2 cellular contexts compared by ENCODE assay signal in the genomic region with DNA sequence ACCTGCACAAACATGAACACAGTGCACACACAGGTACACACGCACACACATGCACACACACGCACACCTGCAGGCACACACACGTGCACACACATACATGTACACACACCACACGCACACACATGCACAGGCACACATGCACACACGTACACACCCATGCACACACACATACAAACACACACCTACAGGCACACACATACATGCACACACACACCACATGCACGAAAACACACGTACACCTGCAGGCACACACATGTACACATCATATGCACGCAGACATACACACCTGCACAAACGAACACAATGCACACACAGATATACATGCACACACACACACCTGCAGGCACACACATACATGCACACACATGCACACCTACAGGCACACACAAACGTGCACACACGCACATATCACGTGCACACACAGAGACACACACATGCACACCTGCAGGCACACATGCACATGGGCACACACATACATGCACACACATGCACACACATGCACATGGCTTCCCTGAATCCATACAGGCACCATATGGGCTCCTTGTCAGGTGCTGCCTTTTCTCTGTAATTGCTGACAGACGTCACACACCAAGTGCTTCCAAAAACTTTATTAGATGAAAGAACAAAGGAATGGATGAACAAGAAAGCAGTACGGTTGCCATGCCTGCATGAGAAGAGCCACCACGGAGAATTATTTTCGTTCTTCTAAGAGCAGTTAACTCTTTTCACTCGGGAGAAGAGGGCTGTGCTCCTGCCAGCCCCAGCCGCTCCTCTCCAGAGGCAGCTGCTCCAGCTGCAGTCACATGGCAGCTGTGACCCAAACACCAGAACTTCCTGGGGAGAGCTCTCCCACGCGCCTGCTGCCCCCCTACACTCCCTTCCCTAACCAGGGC.
TF ChIP-seq lines count a peak whose summit lies in the region.

No MANE protein-coding gene starts in this region.

TF ChIP-seq in HEK293, 187 proteins besides CTCF, POLR2A, EP300 and RAD21 (continues in another document):
- TF ChIP-seq, protein P1, sequence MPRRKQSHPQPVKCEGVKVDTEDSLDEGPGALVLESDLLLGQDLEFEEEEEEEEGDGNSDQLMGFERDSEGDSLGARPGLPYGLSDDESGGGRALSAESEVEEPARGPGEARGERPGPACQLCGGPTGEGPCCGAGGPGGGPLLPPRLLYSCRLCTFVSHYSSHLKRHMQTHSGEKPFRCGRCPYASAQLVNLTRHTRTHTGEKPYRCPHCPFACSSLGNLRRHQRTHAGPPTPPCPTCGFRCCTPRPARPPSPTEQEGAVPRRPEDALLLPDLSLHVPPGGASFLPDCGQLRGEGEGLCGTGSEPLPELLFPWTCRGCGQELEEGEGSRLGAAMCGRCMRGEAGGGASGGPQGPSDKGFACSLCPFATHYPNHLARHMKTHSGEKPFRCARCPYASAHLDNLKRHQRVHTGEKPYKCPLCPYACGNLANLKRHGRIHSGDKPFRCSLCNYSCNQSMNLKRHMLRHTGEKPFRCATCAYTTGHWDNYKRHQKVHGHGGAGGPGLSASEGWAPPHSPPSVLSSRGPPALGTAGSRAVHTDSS (tag by site-specific recombination; IDR thresholded peaks at IDR 0.05), result no peak
- TF ChIP-seq ZNF274 (IDR thresholded peaks at IDR 0.05; ENCODE audit: low read length) (no peak), ZNF274 (tag by site-specific recombination; IDR thresholded peaks at IDR 0.05; ENCODE audit: borderline replicate concordance) (peak; percentile 13; the same call in 1 of the 2 replicates), ZNF202 (tag by site-specific recombination; IDR thresholded peaks at IDR 0.05; ENCODE audit: borderline replicate concordance) (no peak), ZNF843 (tag by site-specific recombination; IDR thresholded peaks at IDR 0.05) (no peak), ZFP37 (tag by site-specific recombination; IDR thresholded peaks at IDR 0.05) (no peak), ZNF132 (tag by site-specific recombination; IDR thresholded peaks at IDR 0.05; ENCODE audit: borderline replicate concordance) (no peak), ZNF510 (tag by site-specific recombination; IDR thresholded peaks at IDR 0.05; ENCODE audit: insufficient replicate concordance) (no peak), ZNF707 (tag by site-specific recombination; IDR thresholded peaks at IDR 0.05) (no peak), ZFP69B (tag by site-specific recombination; IDR thresholded peaks at IDR 0.05) (no peak), ZNF473 (tag by site-specific recombination; IDR thresholded peaks at IDR 0.05) (no peak), ZBTB21 (tag by site-specific recombination; IDR thresholded peaks at IDR 0.05) (no peak), ZNF37A (tag by site-specific recombination; IDR thresholded peaks at IDR 0.05) (no peak), SCRT2 (tag by site-specific recombination; IDR thresholded peaks at IDR 0.05) (no peak), ZNF404 (tag by site-specific recombination; IDR thresholded peaks at IDR 0.05) (no peak)
- TF ChIP-seq, protein P2, sequence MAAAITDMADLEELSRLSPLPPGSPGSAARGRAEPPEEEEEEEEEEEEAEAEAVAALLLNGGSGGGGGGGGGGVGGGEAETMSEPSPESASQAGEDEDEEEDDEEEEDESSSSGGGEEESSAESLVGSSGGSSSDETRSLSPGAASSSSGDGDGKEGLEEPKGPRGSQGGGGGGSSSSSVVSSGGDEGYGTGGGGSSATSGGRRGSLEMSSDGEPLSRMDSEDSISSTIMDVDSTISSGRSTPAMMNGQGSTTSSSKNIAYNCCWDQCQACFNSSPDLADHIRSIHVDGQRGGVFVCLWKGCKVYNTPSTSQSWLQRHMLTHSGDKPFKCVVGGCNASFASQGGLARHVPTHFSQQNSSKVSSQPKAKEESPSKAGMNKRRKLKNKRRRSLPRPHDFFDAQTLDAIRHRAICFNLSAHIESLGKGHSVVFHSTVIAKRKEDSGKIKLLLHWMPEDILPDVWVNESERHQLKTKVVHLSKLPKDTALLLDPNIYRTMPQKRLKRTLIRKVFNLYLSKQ (tag by site-specific recombination; IDR thresholded peaks at IDR 0.05; ENCODE audit: borderline replicate concordance), result no peak
- TF ChIP-seq, protein P3, sequence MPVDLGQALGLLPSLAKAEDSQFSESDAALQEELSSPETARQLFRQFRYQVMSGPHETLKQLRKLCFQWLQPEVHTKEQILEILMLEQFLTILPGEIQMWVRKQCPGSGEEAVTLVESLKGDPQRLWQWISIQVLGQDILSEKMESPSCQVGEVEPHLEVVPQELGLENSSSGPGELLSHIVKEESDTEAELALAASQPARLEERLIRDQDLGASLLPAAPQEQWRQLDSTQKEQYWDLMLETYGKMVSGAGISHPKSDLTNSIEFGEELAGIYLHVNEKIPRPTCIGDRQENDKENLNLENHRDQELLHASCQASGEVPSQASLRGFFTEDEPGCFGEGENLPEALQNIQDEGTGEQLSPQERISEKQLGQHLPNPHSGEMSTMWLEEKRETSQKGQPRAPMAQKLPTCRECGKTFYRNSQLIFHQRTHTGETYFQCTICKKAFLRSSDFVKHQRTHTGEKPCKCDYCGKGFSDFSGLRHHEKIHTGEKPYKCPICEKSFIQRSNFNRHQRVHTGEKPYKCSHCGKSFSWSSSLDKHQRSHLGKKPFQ (tag by site-specific recombination; IDR thresholded peaks at IDR 0.05), result peak; percentile 80
- TF ChIP-seq, protein P4, sequence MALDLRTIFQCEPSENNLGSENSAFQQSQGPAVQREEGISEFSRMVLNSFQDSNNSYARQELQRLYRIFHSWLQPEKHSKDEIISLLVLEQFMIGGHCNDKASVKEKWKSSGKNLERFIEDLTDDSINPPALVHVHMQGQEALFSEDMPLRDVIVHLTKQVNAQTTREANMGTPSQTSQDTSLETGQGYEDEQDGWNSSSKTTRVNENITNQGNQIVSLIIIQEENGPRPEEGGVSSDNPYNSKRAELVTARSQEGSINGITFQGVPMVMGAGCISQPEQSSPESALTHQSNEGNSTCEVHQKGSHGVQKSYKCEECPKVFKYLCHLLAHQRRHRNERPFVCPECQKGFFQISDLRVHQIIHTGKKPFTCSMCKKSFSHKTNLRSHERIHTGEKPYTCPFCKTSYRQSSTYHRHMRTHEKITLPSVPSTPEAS (tag by site-specific recombination; IDR thresholded peaks at IDR 0.05), result peak; percentile 100
- TF ChIP-seq, protein P5, sequence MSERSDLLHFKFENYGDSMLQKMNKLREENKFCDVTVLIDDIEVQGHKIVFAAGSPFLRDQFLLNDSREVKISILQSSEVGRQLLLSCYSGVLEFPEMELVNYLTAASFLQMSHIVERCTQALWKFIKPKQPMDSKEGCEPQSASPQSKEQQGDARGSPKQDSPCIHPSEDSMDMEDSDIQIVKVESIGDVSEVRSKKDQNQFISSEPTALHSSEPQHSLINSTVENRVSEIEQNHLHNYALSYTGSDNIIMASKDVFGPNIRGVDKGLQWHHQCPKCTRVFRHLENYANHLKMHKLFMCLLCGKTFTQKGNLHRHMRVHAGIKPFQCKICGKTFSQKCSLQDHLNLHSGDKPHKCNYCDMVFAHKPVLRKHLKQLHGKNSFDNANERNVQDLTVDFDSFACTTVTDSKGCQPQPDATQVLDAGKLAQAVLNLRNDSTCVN (tag by site-specific recombination; optimal IDR thresholded peaks at IDR 0.05), result peak; percentile 18

TF ChIP-seq in K562, 482 proteins besides CTCF, POLR2A, EP300 and RAD21 (continues in another document):
- TF ChIP-seq, protein P6, sequence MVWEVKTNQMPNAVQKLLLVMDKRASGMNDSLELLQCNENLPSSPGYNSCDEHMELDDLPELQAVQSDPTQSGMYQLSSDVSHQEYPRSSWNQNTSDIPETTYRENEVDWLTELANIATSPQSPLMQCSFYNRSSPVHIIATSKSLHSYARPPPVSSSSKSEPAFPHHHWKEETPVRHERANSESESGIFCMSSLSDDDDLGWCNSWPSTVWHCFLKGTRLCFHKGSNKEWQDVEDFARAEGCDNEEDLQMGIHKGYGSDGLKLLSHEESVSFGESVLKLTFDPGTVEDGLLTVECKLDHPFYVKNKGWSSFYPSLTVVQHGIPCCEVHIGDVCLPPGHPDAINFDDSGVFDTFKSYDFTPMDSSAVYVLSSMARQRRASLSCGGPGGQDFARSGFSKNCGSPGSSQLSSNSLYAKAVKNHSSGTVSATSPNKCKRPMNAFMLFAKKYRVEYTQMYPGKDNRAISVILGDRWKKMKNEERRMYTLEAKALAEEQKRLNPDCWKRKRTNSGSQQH (CRISPR knock-in tag; IDR thresholded peaks at IDR 0.05), result 0 out of 2 replicates have a peak, but pooled peaks have one; percentile 43
- peak in 1 of 2 experiments; percentile 87; a peak in 2 of 4 replicates for TF ChIP-seq KDM1A (IDR thresholded peaks at IDR 0.05)
- TF ChIP-seq, protein P7, sequence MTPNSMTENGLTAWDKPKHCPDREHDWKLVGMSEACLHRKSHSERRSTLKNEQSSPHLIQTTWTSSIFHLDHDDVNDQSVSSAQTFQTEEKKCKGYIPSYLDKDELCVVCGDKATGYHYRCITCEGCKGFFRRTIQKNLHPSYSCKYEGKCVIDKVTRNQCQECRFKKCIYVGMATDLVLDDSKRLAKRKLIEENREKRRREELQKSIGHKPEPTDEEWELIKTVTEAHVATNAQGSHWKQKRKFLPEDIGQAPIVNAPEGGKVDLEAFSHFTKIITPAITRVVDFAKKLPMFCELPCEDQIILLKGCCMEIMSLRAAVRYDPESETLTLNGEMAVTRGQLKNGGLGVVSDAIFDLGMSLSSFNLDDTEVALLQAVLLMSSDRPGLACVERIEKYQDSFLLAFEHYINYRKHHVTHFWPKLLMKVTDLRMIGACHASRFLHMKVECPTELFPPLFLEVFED (CRISPR knock-in tag; conservative IDR thresholded peaks at IDR 0.05), result 0 out of 2 replicates have a peak, but pooled peaks have one; percentile 41
- peak; percentile 54; the same call in 1 of the 2 replicates for TF ChIP-seq ARID2 (IDR thresholded peaks at IDR 0.05)
- no peak for TF ChIP-seq SMARCC2 (IDR thresholded peaks at IDR 0.05; ENCODE audit: low read depth)
- TF ChIP-seq, protein P8, sequence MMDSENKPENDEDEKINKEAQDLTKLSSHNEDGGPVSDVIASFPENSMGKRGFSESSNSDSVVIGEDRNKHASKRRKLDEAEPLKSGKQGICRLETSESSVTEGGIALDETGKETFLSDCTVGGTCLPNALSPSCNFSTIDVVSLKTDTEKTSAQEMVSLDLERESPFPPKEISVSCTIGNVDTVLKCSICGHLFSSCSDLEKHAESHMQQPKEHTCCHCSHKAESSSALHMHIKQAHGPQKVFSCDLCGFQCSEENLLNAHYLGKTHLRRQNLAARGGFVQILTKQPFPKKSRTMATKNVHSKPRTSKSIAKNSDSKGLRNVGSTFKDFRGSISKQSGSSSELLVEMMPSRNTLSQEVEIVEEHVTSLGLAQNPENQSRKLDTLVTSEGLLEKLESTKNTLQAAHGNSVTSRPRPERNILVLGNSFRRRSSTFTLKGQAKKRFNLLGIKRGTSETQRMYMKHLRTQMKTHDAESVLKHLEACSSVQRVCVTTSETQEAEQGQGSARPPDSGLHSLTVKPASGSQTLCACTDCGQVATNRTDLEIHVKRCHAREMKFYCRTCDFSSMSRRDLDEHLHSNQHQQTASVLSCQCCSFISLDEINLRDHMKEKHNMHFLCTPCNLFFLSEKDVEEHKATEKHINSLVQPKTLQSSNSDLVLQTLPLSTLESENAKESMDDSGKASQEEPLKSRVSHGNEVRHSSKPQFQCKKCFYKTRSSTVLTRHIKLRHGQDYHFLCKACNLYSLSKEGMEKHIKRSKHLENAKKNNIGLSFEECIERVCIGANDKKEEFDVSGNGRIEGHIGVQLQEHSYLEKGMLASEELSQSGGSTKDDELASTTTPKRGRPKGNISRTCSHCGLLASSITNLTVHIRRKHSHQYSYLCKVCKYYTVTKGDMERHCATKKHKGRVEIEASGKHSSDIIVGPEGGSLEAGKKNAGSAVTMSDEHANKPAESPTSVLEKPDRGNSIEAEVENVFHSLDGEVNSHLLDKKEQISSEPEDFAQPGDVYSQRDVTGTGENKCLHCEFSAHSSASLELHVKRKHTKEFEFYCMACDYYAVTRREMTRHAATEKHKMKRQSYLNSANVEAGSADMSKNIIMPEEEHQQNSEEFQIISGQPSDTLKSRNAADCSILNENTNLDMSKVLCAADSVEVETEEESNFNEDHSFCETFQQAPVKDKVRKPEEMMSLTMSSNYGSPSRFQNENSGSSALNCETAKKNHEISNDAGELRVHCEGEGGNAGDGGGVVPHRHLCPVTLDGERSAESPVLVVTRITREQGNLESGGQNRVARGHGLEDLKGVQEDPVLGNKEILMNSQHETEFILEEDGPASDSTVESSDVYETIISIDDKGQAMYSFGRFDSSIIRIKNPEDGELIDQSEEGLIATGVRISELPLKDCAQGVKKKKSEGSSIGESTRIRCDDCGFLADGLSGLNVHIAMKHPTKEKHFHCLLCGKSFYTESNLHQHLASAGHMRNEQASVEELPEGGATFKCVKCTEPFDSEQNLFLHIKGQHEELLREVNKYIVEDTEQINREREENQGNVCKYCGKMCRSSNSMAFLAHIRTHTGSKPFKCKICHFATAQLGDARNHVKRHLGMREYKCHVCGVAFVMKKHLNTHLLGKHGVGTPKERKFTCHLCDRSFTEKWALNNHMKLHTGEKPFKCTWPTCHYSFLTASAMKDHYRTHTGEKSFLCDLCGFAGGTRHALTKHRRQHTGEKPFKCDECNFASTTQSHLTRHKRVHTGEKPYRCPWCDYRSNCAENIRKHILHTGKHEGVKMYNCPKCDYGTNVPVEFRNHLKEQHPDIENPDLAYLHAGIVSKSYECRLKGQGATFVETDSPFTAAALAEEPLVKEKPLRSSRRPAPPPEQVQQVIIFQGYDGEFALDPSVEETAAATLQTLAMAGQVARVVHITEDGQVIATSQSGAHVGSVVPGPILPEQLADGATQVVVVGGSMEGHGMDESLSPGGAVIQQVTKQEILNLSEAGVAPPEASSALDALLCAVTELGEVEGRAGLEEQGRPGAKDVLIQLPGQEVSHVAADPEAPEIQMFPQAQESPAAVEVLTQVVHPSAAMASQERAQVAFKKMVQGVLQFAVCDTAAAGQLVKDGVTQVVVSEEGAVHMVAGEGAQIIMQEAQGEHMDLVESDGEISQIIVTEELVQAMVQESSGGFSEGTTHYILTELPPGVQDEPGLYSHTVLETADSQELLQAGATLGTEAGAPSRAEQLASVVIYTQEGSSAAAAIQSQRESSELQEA (IDR thresholded peaks at IDR 0.05; ENCODE audit: low read depth), result no peak
- TF ChIP-seq STAT5A (IDR thresholded peaks at IDR 0.05; ENCODE audit: borderline replicate concordance, low read length), result 0 out of 2 replicates have a peak, but pooled peaks have one; percentile 22
- TF ChIP-seq ETS2 (tag; IDR thresholded peaks at IDR 0.05; ENCODE audit: borderline replicate concordance, poor library complexity, severe bottlenecking), result no peak
- TF ChIP-seq, protein P9, sequence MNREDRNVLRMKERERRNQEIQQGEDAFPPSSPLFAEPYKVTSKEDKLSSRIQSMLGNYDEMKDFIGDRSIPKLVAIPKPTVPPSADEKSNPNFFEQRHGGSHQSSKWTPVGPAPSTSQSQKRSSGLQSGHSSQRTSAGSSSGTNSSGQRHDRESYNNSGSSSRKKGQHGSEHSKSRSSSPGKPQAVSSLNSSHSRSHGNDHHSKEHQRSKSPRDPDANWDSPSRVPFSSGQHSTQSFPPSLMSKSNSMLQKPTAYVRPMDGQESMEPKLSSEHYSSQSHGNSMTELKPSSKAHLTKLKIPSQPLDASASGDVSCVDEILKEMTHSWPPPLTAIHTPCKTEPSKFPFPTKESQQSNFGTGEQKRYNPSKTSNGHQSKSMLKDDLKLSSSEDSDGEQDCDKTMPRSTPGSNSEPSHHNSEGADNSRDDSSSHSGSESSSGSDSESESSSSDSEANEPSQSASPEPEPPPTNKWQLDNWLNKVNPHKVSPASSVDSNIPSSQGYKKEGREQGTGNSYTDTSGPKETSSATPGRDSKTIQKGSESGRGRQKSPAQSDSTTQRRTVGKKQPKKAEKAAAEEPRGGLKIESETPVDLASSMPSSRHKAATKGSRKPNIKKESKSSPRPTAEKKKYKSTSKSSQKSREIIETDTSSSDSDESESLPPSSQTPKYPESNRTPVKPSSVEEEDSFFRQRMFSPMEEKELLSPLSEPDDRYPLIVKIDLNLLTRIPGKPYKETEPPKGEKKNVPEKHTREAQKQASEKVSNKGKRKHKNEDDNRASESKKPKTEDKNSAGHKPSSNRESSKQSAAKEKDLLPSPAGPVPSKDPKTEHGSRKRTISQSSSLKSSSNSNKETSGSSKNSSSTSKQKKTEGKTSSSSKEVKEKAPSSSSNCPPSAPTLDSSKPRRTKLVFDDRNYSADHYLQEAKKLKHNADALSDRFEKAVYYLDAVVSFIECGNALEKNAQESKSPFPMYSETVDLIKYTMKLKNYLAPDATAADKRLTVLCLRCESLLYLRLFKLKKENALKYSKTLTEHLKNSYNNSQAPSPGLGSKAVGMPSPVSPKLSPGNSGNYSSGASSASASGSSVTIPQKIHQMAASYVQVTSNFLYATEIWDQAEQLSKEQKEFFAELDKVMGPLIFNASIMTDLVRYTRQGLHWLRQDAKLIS (CRISPR knock-in tag; IDR thresholded peaks at IDR 0.05), result no peak
- 0 out of 2 replicates have a peak, but pooled peaks have one; percentile 29 for TF ChIP-seq TSC22D4 (tag; IDR thresholded peaks at IDR 0.05)
